Comparison of ENCODE assay signal across 23 cellular contexts in the genomic region with DNA sequence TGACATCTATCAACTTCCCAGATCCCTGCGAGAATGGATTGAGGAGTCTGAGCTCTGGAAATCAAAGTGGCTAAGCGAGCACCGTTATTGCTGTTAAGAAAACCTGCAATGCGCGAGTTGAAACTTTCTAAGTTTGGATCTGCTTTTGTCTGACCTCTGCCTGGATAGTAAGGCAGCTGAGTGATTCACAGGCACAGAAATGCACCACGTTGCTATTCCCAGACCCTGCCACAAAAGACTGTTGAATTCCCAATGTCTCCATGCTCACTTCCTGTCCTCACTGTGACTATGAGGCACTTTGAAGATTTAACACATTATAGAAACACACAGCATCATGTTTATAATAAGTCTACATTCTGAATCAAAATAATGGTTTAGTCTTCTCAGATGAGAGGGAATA. TPM values are rescaled to one million over a fixed set of nuclear protein-coding genes. Genes with fewer than 3 reads are reported as not detected.
DNase-seq lines count a peak whose midpoint lies in the region; ATAC-seq, FAIRE-seq and TF ChIP-seq lines count a peak whose summit lies in the region.
"Had no signal": no experiment of that assay in that cellular context is flagged by ENCODE, and none has a peak within 500 bp of the region (broad histone marks: within the 10 kb centered on the region; RNA-seq: fewer than 3 reads in every experiment).

No MANE protein-coding gene starts in this region.

- peak overlapping the region; percentile 50 for H3K4me3 Mint-ChIP-seq in astrocyte (ENCODE audit: unreplicated experiment)
- H3K4me3 Mint-ChIP-seq: activated CD8-positive, alpha-beta T cell treated with anti-CD3 and anti-CD28 coated beads for 36 hours; activated naive CD4-positive, alpha-beta T cell treated with anti-CD3 and anti-CD28 coated beads, Interleukin-2, amount 50 U/mL, for 24 hours; activated T-cell treated with anti-CD3 and anti-CD28 coated beads, Interleukin-2, amount 50 U/mL, for 4 hours; CD4-positive, alpha-beta T cell; mesothelial cell of epicardium; stimulated activated naive B cell treated with anti-CD40 and anti-IgM and Interleukin-4, amounts not matched to agents 10 μg/mL and 1 μg/mL and 100 μg/mL, for 72 hours had no signal

- H2AFZ ChIP-seq in astrocyte (ENCODE audit: low read depth, low read length), result no peak overlapping the region

- peaks cover 2% of the 10 kb centered on the region for H3K36me3 Mint-ChIP-seq in astrocyte (ENCODE audit: low read depth, unreplicated experiment)
- H3K36me3 Mint-ChIP-seq: stimulated activated naive B cell treated with anti-CD40 and anti-IgM and Interleukin-4, amounts not matched to agents 10 μg/mL and 1 μg/mL and 100 μg/mL, for 72 hours had no signal

- no peak for FAIRE-seq in astrocyte (lab: Jason Lieb, UNC)
- FAIRE-seq: K562 had no signal

- H3K4me1 ChIP-seq in astrocyte (ENCODE audit: insufficient read depth, low read length), result peaks cover 24% of the 10 kb centered on the region

- ATAC-seq in GM21825 (IDR thresholded peaks at IDR 0.05; ENCODE audit: unreplicated experiment), result no peak
- ATAC-seq: activated CD8-positive, alpha-beta T cell treated with anti-CD3 and anti-CD28 coated beads for 36 hours; activated T-cell treated with anti-CD3 and anti-CD28 coated beads, Interleukin-2, amount 50 U/mL, for 4 hours; heart left ventricle; K562; stimulated activated naive B cell treated with anti-CD40 and anti-IgM and Interleukin-4, amounts not matched to agents 10 μg/mL and 1 μg/mL and 100 μg/mL, for 72 hours had no signal

- no peaks in the 10 kb centered on the region for H3K27me3 ChIP-seq in astrocyte (ENCODE audit: insufficient read depth, low read length)
- H3K27me3 ChIP-seq: dorsolateral prefrontal cortex, heart left ventricle, tibial nerve had no signal

- H3K4me2 ChIP-seq in astrocyte (ENCODE audit: low read length), result peak overlapping the region; percentile 33

- H4K20me1 ChIP-seq in astrocyte (ENCODE audit: insufficient read depth, low read length), result no peaks in the 10 kb centered on the region

- no peaks in the 10 kb centered on the region for H3K36me3 ChIP-seq in astrocyte (ENCODE audit: insufficient read depth, low read length)
- H3K36me3 ChIP-seq: heart left ventricle, tibial nerve had no signal

- H3K9ac ChIP-seq in astrocyte (ENCODE audit: low read length), result no peak overlapping the region

- no peaks in the 10 kb centered on the region for H3K27me3 Mint-ChIP-seq in astrocyte (ENCODE audit: low read depth, unreplicated experiment)
- H3K27me3 Mint-ChIP-seq: activated CD8-positive, alpha-beta T cell treated with anti-CD3 and anti-CD28 coated beads for 36 hours; activated naive CD4-positive, alpha-beta T cell treated with anti-CD3 and anti-CD28 coated beads, Interleukin-2, amount 50 U/mL, for 24 hours; CD4-positive, alpha-beta T cell; stimulated activated naive B cell treated with anti-CD40 and anti-IgM and Interleukin-4, amounts not matched to agents 10 μg/mL and 1 μg/mL and 100 μg/mL, for 72 hours had no signal

- peak; percentile 47 for DNase-seq in HCEC 1CT
- DNase-seq in astrocyte (ENCODE audit: low read depth), result peak; percentile 70
- DNase-seq in glomerular visceral epithelial cell (ENCODE audit: extremely low spot score), result peak; percentile 18
- peak; percentile 31 for DNase-seq in renal cortical epithelial cell (ENCODE audit: low read depth)
- no peak for DNase-seq in HK-2 (ENCODE audit: unreplicated experiment)
- no peak for DNase-seq in NCI-H2196 treated with DMSO at 0.1 percent for 48 hours (lab: John Stamatoyannopoulos, UW; ENCODE audit: unreplicated experiment)
- DNase-seq in activated CD8-positive, alpha-beta memory T cell treated with anti-CD3 and anti-CD28 coated beads for 24 hours, result no peak
- DNase-seq: activated CD8-positive, alpha-beta T cell treated with anti-CD3 and anti-CD28 coated beads for 36 hours; activated T-cell treated with anti-CD3 and anti-CD28 coated beads, Interleukin-2, amount 50 U/mL, for 4 hours; CD4-positive, alpha-beta T cell; DND-41; dorsolateral prefrontal cortex; heart left ventricle; NCI-H1048; NCI-H2081 treated with DMSO at 0.1 percent for 48 hours; NCI-H526 treated with DMSO at 0.1 percent for 48 hours; SHP77; stimulated activated naive B cell treated with anti-CD40 and anti-IgM and Interleukin-4, amounts not matched to agents 10 μg/mL and 1 μg/mL and 100 μg/mL, for 72 hours had no signal

- no peak for TF ChIP-seq CTCF in astrocyte (IDR thresholded peaks at IDR 0.05; ENCODE audit: insufficient read depth, low read depth, low read length)

- no peaks in the 10 kb centered on the region for H3K79me2 ChIP-seq in astrocyte (ENCODE audit: insufficient read depth, low read length)

- H3K27ac ChIP-seq in astrocyte (ENCODE audit: low read depth, low read length), result peak overlapping the region; percentile 33
- H3K27ac ChIP-seq: dorsolateral prefrontal cortex, heart left ventricle, tibial nerve had no signal

- H3K4me3 ChIP-seq in astrocyte (ENCODE audit: insufficient read depth, low read depth, low read length), result no peak overlapping the region
- H3K4me3 ChIP-seq: dorsolateral prefrontal cortex, heart left ventricle, K562, tibial nerve had no signal

- H3K9me3 Mint-ChIP-seq in astrocyte (ENCODE audit: unreplicated experiment), result no peaks in the 10 kb centered on the region
- H3K9me3 Mint-ChIP-seq: activated CD8-positive, alpha-beta T cell treated with anti-CD3 and anti-CD28 coated beads for 36 hours; activated naive CD4-positive, alpha-beta T cell treated with anti-CD3 and anti-CD28 coated beads, Interleukin-2, amount 50 U/mL, for 24 hours; CD4-positive, alpha-beta T cell; mesothelial cell of epicardium; stimulated activated naive B cell treated with anti-CD40 and anti-IgM and Interleukin-4, amounts not matched to agents 10 μg/mL and 1 μg/mL and 100 μg/mL, for 72 hours had no signal

- peak overlapping the region; percentile 93 for H3K27ac Mint-ChIP-seq in astrocyte (ENCODE audit: unreplicated experiment)
- H3K27ac Mint-ChIP-seq: activated CD8-positive, alpha-beta T cell treated with anti-CD3 and anti-CD28 coated beads for 36 hours; activated naive CD4-positive, alpha-beta T cell treated with anti-CD3 and anti-CD28 coated beads, Interleukin-2, amount 50 U/mL, for 24 hours; CD4-positive, alpha-beta T cell; mesothelial cell of epicardium; stimulated activated naive B cell treated with anti-CD40 and anti-IgM and Interleukin-4, amounts not matched to agents 10 μg/mL and 1 μg/mL and 100 μg/mL, for 72 hours had no signal

- no peaks in the 10 kb centered on the region for H3K9me3 ChIP-seq in astrocyte (ENCODE audit: insufficient read depth, low read depth, low read length)
- H3K9me3 ChIP-seq: heart left ventricle, tibial nerve had no signal

- peaks cover 36% of the 10 kb centered on the region for H3K4me1 Mint-ChIP-seq in astrocyte (ENCODE audit: low read depth, unreplicated experiment)
- H3K4me1 Mint-ChIP-seq: activated naive CD4-positive, alpha-beta T cell treated with anti-CD3 and anti-CD28 coated beads, Interleukin-2, amount 50 U/mL, for 24 hours; mesothelial cell of epicardium had no signal

RNA-seq across cellular contexts. Expression of gene CNIH3, which starts 27.1 kb away (rescaled TPM):
- 7.7 and 8.5 TPM in 2 replicates for total RNA-seq in astrocyte
- 2.5 and 3.3 TPM in 2 replicates for total RNA-seq in renal cortical epithelial cell

Comparison
In these comparisons a context has a peak if more than half of its experiments do, and no peak if none do; other contexts are left out.
1. DNase-seq: peak in HCEC 1CT (single experiment), astrocyte (single experiment), glomerular visceral epithelial cell (single experiment) and renal cortical epithelial cell (single experiment); none in HK-2 (single experiment), NCI-H2196 treated with DMSO at 0.1 percent for 48 hours (single experiment) and activated CD8-positive, alpha-beta memory T cell treated with anti-CD3 and anti-CD28 coated beads for 24 hours (single experiment).